In genomic region chr10:5502903-5503835, GRCh38 we compare ENCODE assay signal across 15 cellular contexts. TPM values are rescaled to one million over a fixed set of nuclear protein-coding genes. Genes with fewer than 3 reads are reported as not detected.
DNase-seq lines count a peak whose midpoint lies in the region; ATAC-seq, FAIRE-seq and TF ChIP-seq lines count a peak whose summit lies in the region.
"Had no signal": no experiment of that assay in that cellular context is flagged by ENCODE, and none has a peak within 500 bp of the region (broad histone marks: within the 10 kb centered on the region; RNA-seq: fewer than 3 reads in every experiment).

No MANE protein-coding gene starts in this region.

- DNase-seq in NCI-H1105 treated with DMSO at 0.1 percent for 48 hours (lab: John Stamatoyannopoulos, UW) = peak; percentile 29
- DNase-seq in NCI-H1105 (lab: John Stamatoyannopoulos, UW) = no peak
- DNase-seq in NCI-H510A (lab: John Stamatoyannopoulos, UW) = peak; percentile 79
- DNase-seq in foreskin keratinocyte = peak; percentile 44 to 71
- DNase-seq in small intestine = peak; percentile 88
- no peak for DNase-seq in GM10266 (ENCODE audit: extremely low spot score)
- DNase-seq: H7; naive thymus-derived CD4-positive, alpha-beta T cell; NCI-H187 had no signal

- H3K4me3 ChIP-seq in small intestine (ENCODE audit: low read depth in 1 of 2, low read length in 2 of 2) = no peak overlapping the region

- H3K27ac ChIP-seq in foreskin keratinocyte (no peak overlapping the region), small intestine (ENCODE audit: low read depth in 1 of 2, low read length in 1 of 2) (peak overlapping the region in 1 of 2 donors; percentile 48)

- H3K4me1 ChIP-seq in foreskin keratinocyte = peaks cover 12% of the 10 kb centered on the region
- peaks cover 0 to 6% of the 10 kb centered on the region in 2 donors for H3K4me1 ChIP-seq in small intestine (ENCODE audit: control insufficient read depth in 2 of 2, insufficient read depth in 1 of 2, low read depth in 1 of 2, low read length in 1 of 2)

- no peaks in the 10 kb centered on the region for H3K36me3 ChIP-seq in small intestine (ENCODE audit: control insufficient read depth in 2 of 2, insufficient read depth in 2 of 2, low read length in 2 of 2)

- peak; percentile 31 for TF ChIP-seq CTCF in foreskin keratinocyte (conservative IDR thresholded peaks at IDR 0.05)
- TF ChIP-seq CTCF in GM10266 (IDR thresholded peaks at IDR 0.05; ENCODE audit: control insufficient read depth, insufficient read depth, low read depth, missing control alignments) = no peak

- peak; percentile 66 for ATAC-seq in foreskin keratinocyte
- ATAC-seq in HG02798 (IDR thresholded peaks at IDR 0.05; ENCODE audit: poor library complexity, unreplicated experiment) = no peak
- ATAC-seq in GM18909 (IDR thresholded peaks at IDR 0.05; ENCODE audit: poor library complexity, unreplicated experiment) = no peak

- 41 to 71% (median 42%) methylated on average over 6 to 8 of the region's 8 CpGs for WGBS in small intestine, 3 donors

- H3K9me3 ChIP-seq in small intestine (ENCODE audit: control insufficient read depth, low read depth) = no peaks in the 10 kb centered on the region

- FAIRE-seq in small intestine (lab: Jason Lieb, UNC) = no peak
- FAIRE-seq: D721Med had no signal

- no peaks in the 10 kb centered on the region for H3K27me3 ChIP-seq in foreskin keratinocyte
- H3K27me3 ChIP-seq in small intestine (ENCODE audit: control insufficient read depth in 2 of 2, insufficient read depth in 2 of 2, low read length in 2 of 2) = no peaks in the 10 kb centered on the region

RNA-seq across cellular contexts. Expression of gene CALML5, which starts 3.8 kb away (rescaled TPM):
- 2.4 and 65.7 TPM in 2 replicates for total RNA-seq in foreskin keratinocyte
- polyA plus RNA-seq in foreskin keratinocyte (2.1 and 104 TPM in 2 replicates), small intestine (not detected)
- total RNA-seq: A172; activated CD8-positive, alpha-beta memory T cell treated with anti-CD3 and anti-CD28 coated beads for 36 hours; H7; naive thymus-derived CD4-positive, alpha-beta T cell; T-helper 2 cell treated with Interferon-gamma antibody and Interleukin-4, amounts not matched to agents 100 ng/mL and 5 ng/mL, for 36 hours had no signal
- polyA plus RNA-seq: naive thymus-derived CD4-positive, alpha-beta T cell had no signal

RNA-seq across cellular contexts. Expression of gene CALML3, which starts 21.6 kb away (rescaled TPM):
- 2.7 and 4.7 TPM in 2 replicates for total RNA-seq in foreskin keratinocyte
- polyA plus RNA-seq in foreskin keratinocyte (4.5 and 8.0 TPM in 2 replicates), small intestine (under 1 TPM in 2 of 3 donors, not detected in 1; 0.07 to 0.27 TPM)
- total RNA-seq: A172; activated CD8-positive, alpha-beta memory T cell treated with anti-CD3 and anti-CD28 coated beads for 36 hours; H7; naive thymus-derived CD4-positive, alpha-beta T cell; T-helper 2 cell treated with Interferon-gamma antibody and Interleukin-4, amounts not matched to agents 100 ng/mL and 5 ng/mL, for 36 hours had no signal
- polyA plus RNA-seq: naive thymus-derived CD4-positive, alpha-beta T cell had no signal

Comparison
In these comparisons a context has a peak if more than half of its experiments do, and no peak if none do; other contexts are left out.
1. DNase-seq: peak in NCI-H1105 treated with DMSO at 0.1 percent for 48 hours (single experiment), NCI-H510A (single experiment), foreskin keratinocyte (2 of 2) and small intestine (single experiment); none in NCI-H1105 (single experiment) and GM10266 (single experiment).